In the genomic region with DNA sequence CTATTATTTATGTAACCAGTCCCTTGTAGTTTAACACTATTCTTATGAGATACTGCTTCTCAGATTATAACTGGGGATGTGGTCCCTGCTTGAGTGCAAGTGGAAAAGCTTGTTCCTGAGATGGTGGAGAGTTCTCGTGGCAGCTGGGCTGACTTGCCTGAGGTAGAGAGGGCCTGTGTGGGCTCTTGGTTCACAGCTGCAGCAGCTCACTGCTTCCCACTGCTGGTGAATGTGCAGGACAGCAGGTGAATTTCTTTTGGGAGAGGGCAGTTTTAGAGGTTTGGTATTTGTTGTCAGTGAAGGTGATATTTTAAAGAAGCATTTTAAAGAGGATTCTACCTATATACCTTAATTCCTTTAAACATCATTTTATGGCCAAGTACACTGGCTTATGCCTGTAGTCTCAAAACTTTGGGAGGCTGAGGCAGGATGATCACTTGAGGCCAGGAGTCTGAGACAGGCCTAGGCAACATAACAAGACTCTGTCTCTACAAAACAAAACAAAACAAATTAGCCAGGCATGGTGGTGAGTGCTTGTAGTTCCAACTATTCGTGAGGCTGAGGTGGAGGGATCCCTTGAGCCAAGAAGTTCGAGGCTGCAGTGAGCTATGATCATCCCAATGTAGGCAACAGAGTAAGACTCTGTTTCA, we compare ENCODE assay signal across 1 cellular context.
TF ChIP-seq lines count a peak whose summit lies in the region.

No MANE protein-coding gene starts in this region.

TF ChIP-seq in IMR-90, 13 proteins besides CTCF, POLR2A, EP300 and RAD21:
- TF ChIP-seq NFE2L2 (IDR thresholded peaks at IDR 0.05; ENCODE audit: low read depth, low read length) (no peak), SMC3 (IDR thresholded peaks at IDR 0.05; ENCODE audit: low read depth, low read length) (peak; percentile 91)
